In genomic region chr19:3586124-3586626, GRCh38 we compare ENCODE assay signal across 8 cellular contexts. TPM values are rescaled to one million over a fixed set of nuclear protein-coding genes. Genes with fewer than 3 reads are reported as not detected.
DNase-seq lines count a peak whose midpoint lies in the region; ATAC-seq and TF ChIP-seq lines count a peak whose summit lies in the region.

No MANE protein-coding gene starts in this region.

- peak; percentile 56 for TF ChIP-seq CTCF in foreskin keratinocyte (conservative IDR thresholded peaks at IDR 0.05)

- no peak for ATAC-seq in activated CD8-positive, alpha-beta memory T cell treated with anti-CD3 and anti-CD28 coated beads, Interleukin-2, amount 10 ng/mL, durations not matched to agents 7 days and 5 days
- ATAC-seq in foreskin keratinocyte, result no peak
- no peak for ATAC-seq in HG03135 (IDR thresholded peaks at IDR 0.05; ENCODE audit: unreplicated experiment)

- CTCF ChIA-PET in activated CD8-positive, alpha-beta memory T cell treated with anti-CD3 and anti-CD28 coated beads, Interleukin-2, amount 10 ng/mL, durations not matched to agents 7 days and 5 days (lab: Charles Lee), result interaction anchor here (0.5 to 1.7 kb wide), 7 partner anchors 16 to 69 kb away, joined by 3 to 7 read pairs (median 4); partner anchors contain the start of gene TBXA2R

- DNase-seq in activated CD8-positive, alpha-beta memory T cell treated with anti-CD3 and anti-CD28 coated beads for 24 hours, result peak; percentile 81
- DNase-seq in activated CD8-positive, alpha-beta memory T cell treated with anti-CD3 and anti-CD28 coated beads, Interleukin-2, amount 10 ng/mL, durations not matched to agents 7 days and 5 days, result no peak
- peak; percentile 48 for DNase-seq in activated CD4-positive, alpha-beta T cell treated with anti-CD3 and anti-CD28 coated beads for 48 hours
- DNase-seq in foreskin keratinocyte (no peak), mesenteric fat pad (ENCODE audit: low spot score) (no peak), NCI-H2081 treated with DMSO at 0.1 percent for 48 hours (lab: John Stamatoyannopoulos, UW) (no peak)
- peak; percentile 21 for DNase-seq in stimulated activated CD8-positive, alpha-beta memory T cell treated with anti-CD3 and anti-CD28 coated beads, Interleukin-4, amount 100 ng/mL, for 24 hours (ENCODE audit: low read depth)

- no peak overlapping the region for H3K4me3 Mint-ChIP-seq in activated CD8-positive, alpha-beta memory T cell treated with anti-CD3 and anti-CD28 coated beads, Interleukin-2, amount 10 ng/mL, durations not matched to agents 7 days and 5 days

- no peaks in the 10 kb centered on the region for H3K9me3 Mint-ChIP-seq in activated CD8-positive, alpha-beta memory T cell treated with anti-CD3 and anti-CD28 coated beads, Interleukin-2, amount 10 ng/mL, durations not matched to agents 7 days and 5 days (ENCODE audit: low read depth)

- H3K27ac ChIP-seq in foreskin keratinocyte, result no peak overlapping the region

- no peaks in the 10 kb centered on the region for H3K36me3 Mint-ChIP-seq in activated CD8-positive, alpha-beta memory T cell treated with anti-CD3 and anti-CD28 coated beads, Interleukin-2, amount 10 ng/mL, durations not matched to agents 7 days and 5 days

- peaks cover 6% of the 10 kb centered on the region for H3K27me3 Mint-ChIP-seq in activated CD8-positive, alpha-beta memory T cell treated with anti-CD3 and anti-CD28 coated beads, Interleukin-2, amount 10 ng/mL, durations not matched to agents 7 days and 5 days

- H3K4me1 ChIP-seq in foreskin keratinocyte, result no peaks in the 10 kb centered on the region

- H3K27ac Mint-ChIP-seq in activated CD8-positive, alpha-beta memory T cell treated with anti-CD3 and anti-CD28 coated beads, Interleukin-2, amount 10 ng/mL, durations not matched to agents 7 days and 5 days, result no peak overlapping the region

- H3K27me3 ChIP-seq in foreskin keratinocyte, result peaks cover 48% of the 10 kb centered on the region

- no peaks in the 10 kb centered on the region for H3K4me1 Mint-ChIP-seq in activated CD8-positive, alpha-beta memory T cell treated with anti-CD3 and anti-CD28 coated beads, Interleukin-2, amount 10 ng/mL, durations not matched to agents 7 days and 5 days

RNA-seq across cellular contexts. Expression of gene GIPC3, which starts 0.9 kb away (rescaled TPM):
- under 1 TPM; 0.15 to 0.23 TPM for total RNA-seq in activated CD8-positive, alpha-beta memory T cell treated with anti-CD3 and anti-CD28 coated beads, Interleukin-2, amount 10 ng/mL, durations not matched to agents 7 days and 5 days
- total RNA-seq in foreskin keratinocyte (not detected in 2 replicates), mesenteric fat pad (1.8 TPM)
- 0.01 TPM in 1 of 2 replicates, not detected in the other for polyA plus RNA-seq in foreskin keratinocyte

RNA-seq across cellular contexts. Expression of gene HMG20B, which starts 13.4 kb away (rescaled TPM):
- 10 to 100 TPM; 50.7 to 51.7 TPM for total RNA-seq in activated CD8-positive, alpha-beta memory T cell treated with anti-CD3 and anti-CD28 coated beads, Interleukin-2, amount 10 ng/mL, durations not matched to agents 7 days and 5 days
- total RNA-seq in foreskin keratinocyte (51.9 and 59.9 TPM in 2 replicates), mesenteric fat pad (55.1 TPM)
- 72.2 and 77.7 TPM in 2 replicates for polyA plus RNA-seq in foreskin keratinocyte

RNA-seq across cellular contexts. Expression of gene TBXA2R, which starts 20.5 kb away (rescaled TPM):
- total RNA-seq in activated CD8-positive, alpha-beta memory T cell treated with anti-CD3 and anti-CD28 coated beads, Interleukin-2, amount 10 ng/mL, durations not matched to agents 7 days and 5 days, result under 1 TPM; 0.26 to 0.54 TPM
- total RNA-seq in foreskin keratinocyte, result 0.46 and 0.82 TPM in 2 replicates
- 0.62 and 0.91 TPM in 2 replicates for polyA plus RNA-seq in foreskin keratinocyte
- 5.4 TPM for total RNA-seq in mesenteric fat pad

RNA-seq across cellular contexts. Expression of gene MFSD12, which starts 28.8 kb away (rescaled TPM):
- total RNA-seq in activated CD8-positive, alpha-beta memory T cell treated with anti-CD3 and anti-CD28 coated beads, Interleukin-2, amount 10 ng/mL, durations not matched to agents 7 days and 5 days, result 10 to 100 TPM; 54.8 to 71.4 TPM
- total RNA-seq in foreskin keratinocyte, result 49.1 and 57.5 TPM in 2 replicates
- polyA plus RNA-seq in foreskin keratinocyte, result 56.0 and 62.9 TPM in 2 replicates
- 63.1 TPM for total RNA-seq in mesenteric fat pad

RNA-seq across cellular contexts. Expression of gene CACTIN, which starts 40.4 kb away (rescaled TPM):
- 10 to 100 TPM; 33.4 to 33.7 TPM for total RNA-seq in activated CD8-positive, alpha-beta memory T cell treated with anti-CD3 and anti-CD28 coated beads, Interleukin-2, amount 10 ng/mL, durations not matched to agents 7 days and 5 days
- total RNA-seq in foreskin keratinocyte (23.7 and 26.1 TPM in 2 replicates), mesenteric fat pad (18.9 TPM)
- 17.9 and 18.0 TPM in 2 replicates for polyA plus RNA-seq in foreskin keratinocyte

Comparison
In these comparisons a context has a peak if more than half of its experiments do, and no peak if none do; other contexts are left out.
1. DNase-seq: peak in activated CD8-positive, alpha-beta memory T cell treated with anti-CD3 and anti-CD28 coated beads for 24 hours (single experiment), activated CD4-positive, alpha-beta T cell treated with anti-CD3 and anti-CD28 coated beads for 48 hours (single experiment) and stimulated activated CD8-positive, alpha-beta memory T cell treated with anti-CD3 and anti-CD28 coated beads, Interleukin-4, amount 100 ng/mL, for 24 hours (single experiment); none in activated CD8-positive, alpha-beta memory T cell treated with anti-CD3 and anti-CD28 coated beads, Interleukin-2, amount 10 ng/mL, durations not matched to agents 7 days and 5 days (single experiment), foreskin keratinocyte (0 of 2), mesenteric fat pad (single experiment) and NCI-H2081 treated with DMSO at 0.1 percent for 48 hours (single experiment).